In genomic region chr16:13892301-13892700, GRCh38 we compare ENCODE assay signal across 30 cellular contexts.
"Had no signal": no experiment of that assay in that cellular context is flagged by ENCODE, and none has a peak within 500 bp of the region (broad histone marks: within the 10 kb centered on the region; RNA-seq: fewer than 3 reads in every experiment).

No MANE protein-coding gene starts in this region.

- H3K4me2 ChIP-seq: KMS-11, PC-9 had no signal

- H3K9ac ChIP-seq: KMS-11 had no signal

- H3K27ac ChIP-seq: KMS-11, PC-9, RWPE1, SJCRH30, SK-N-MC had no signal

- FAIRE-seq: RCC 7860 had no signal

- H3K36me3 ChIP-seq: SJCRH30 had no signal

- ATAC-seq: Panc1, Right ventricle myocardium inferior, SK-N-SH treated with all-trans-retinoic acid at 6 μM for 48 hours had no signal

- H3K27me3 ChIP-seq: SJCRH30 had no signal

- H3K4me1 ChIP-seq: SJCRH30 had no signal

- H3K4me3 ChIP-seq: PC-9, SJCRH30, SK-N-MC had no signal

- DNase-seq: Karpas-422, NCI-H1048, NCI-H1092 treated with DMSO at 0.1 percent for 48 hours, NCI-H1105 treated with DMSO at 0.1 percent for 48 hours, NCI-H1417, NCI-H1436, NCI-H146, NCI-H1694, NCI-H187, NCI-H1930, NCI-H2081, NCI-H2171 treated with DMSO at 0.1 percent for 48 hours, NCI-H2227 treated with DMSO at 0.1 percent for 48 hours, NCI-H345, NCI-H446, NCI-H510A treated with DMSO at 0.1 percent for 48 hours, NCI-H524 treated with DMSO at 0.1 percent for 48 hours, NCI-H526 treated with DMSO at 0.1 percent for 48 hours, NCI-H774, PC-9, SHP77, SIG-M5, SJCRH30 had no signal

- H2AFZ ChIP-seq: PC-9 had no signal

- H3K9me3 ChIP-seq: SJCRH30 had no signal
